2 cellular contexts compared by ENCODE assay signal in genomic region chr7:18939771-18940576, GRCh38.
TF ChIP-seq lines count a peak whose summit lies in the region.

No MANE protein-coding gene starts in this region.

TF ChIP-seq in GM23338, 12 proteins besides CTCF, POLR2A, EP300 and RAD21:
- TF ChIP-seq ZNF331 (CRISPR knock-in tag; IDR thresholded peaks at IDR 0.05; ENCODE audit: low read depth) (no peak), ZNF114 (CRISPR knock-in tag; IDR thresholded peaks at IDR 0.05) (no peak), ZNF462 (CRISPR knock-in tag; IDR thresholded peaks at IDR 0.05) (no peak), JUNB (IDR thresholded peaks at IDR 0.05; ENCODE audit: unreplicated experiment) (no peak), NANOG (IDR thresholded peaks at IDR 0.05; ENCODE audit: borderline replicate concordance) (no peak), STAT1 (IDR thresholded peaks at IDR 0.05; ENCODE audit: unreplicated experiment) (no peak), EZH2phosphoT487 (IDR thresholded peaks at IDR 0.05; ENCODE audit: unreplicated experiment) (no peak), ETS1 (IDR thresholded peaks at IDR 0.05) (no peak), POLR2AphosphoS5 (IDR thresholded peaks at IDR 0.05; ENCODE audit: low read depth) (no peak), EZH2 (IDR thresholded peaks at IDR 0.05; ENCODE audit: low read depth, unreplicated experiment) (no peak), CREB1 (CRISPR knock-in tag; IDR thresholded peaks at IDR 0.05; ENCODE audit: low read depth) (no peak), REST (IDR thresholded peaks at IDR 0.05; ENCODE audit: unreplicated experiment) (no peak)

TF ChIP-seq in SK-N-SH, 30 proteins besides CTCF, POLR2A, EP300 and RAD21:
- TF ChIP-seq SMC3 (IDR thresholded peaks at IDR 0.05; ENCODE audit: low read depth, low read length) = no peak
- TF ChIP-seq YY1 (IDR thresholded peaks at IDR 0.05; ENCODE audit: low read depth) = no peak
- TF ChIP-seq JUND (IDR thresholded peaks at IDR 0.05) = no peak
- TF ChIP-seq FOXM1 (IDR thresholded peaks at IDR 0.05; ENCODE audit: low read depth) = peak; percentile 55; the same call in 1 of the 2 replicates
- TF ChIP-seq MEF2A (IDR thresholded peaks at IDR 0.05; ENCODE audit: borderline replicate concordance, low read depth) = no peak
- TF ChIP-seq RXRA (IDR thresholded peaks at IDR 0.05; ENCODE audit: borderline replicate concordance, low read depth) = 0 out of 2 replicates have a peak, but pooled peaks have one; percentile 15
- TF ChIP-seq REST (IDR thresholded peaks at IDR 0.05; ENCODE audit: low read depth, low read length) = no peak
- TF ChIP-seq PBX3 (IDR thresholded peaks at IDR 0.05) = peak; percentile 64
- TF ChIP-seq IRF3 (IDR thresholded peaks at IDR 0.05; ENCODE audit: low read depth, low read length) = no peak
- peak; percentile 67 for TF ChIP-seq TCF12 (IDR thresholded peaks at IDR 0.05)
- peak; percentile 63; the same call in 1 of the 2 replicates for TF ChIP-seq TEAD4 (IDR thresholded peaks at IDR 0.05; ENCODE audit: borderline replicate concordance, insufficient read depth)
- peak; percentile 81 for TF ChIP-seq NFIC (IDR thresholded peaks at IDR 0.05; ENCODE audit: borderline replicate concordance)
